9 cellular contexts compared by ENCODE assay signal in genomic region chr2:68250196-68250595, GRCh38. TPM values are rescaled to one million over a fixed set of nuclear protein-coding genes. Genes with fewer than 3 reads are reported as not detected.
DNase-seq lines count a peak whose midpoint lies in the region; ATAC-seq, FAIRE-seq and TF ChIP-seq lines count a peak whose summit lies in the region.
"Had no signal": no experiment of that assay in that cellular context is flagged by ENCODE, and none has a peak within 500 bp of the region (broad histone marks: within the 10 kb centered on the region; RNA-seq: fewer than 3 reads in every experiment).

No MANE protein-coding gene starts in this region.

- peaks cover 2% of the 10 kb centered on the region for H3K9me1 ChIP-seq in keratinocyte (ENCODE audit: control insufficient read depth, extremely low read depth, insufficient read depth, low read length)

- dilution Hi-C loops in keratinocyte (cut with MboI; ENCODE audit: extremely low pct_ligation_motif_present, low sequenced_read_pairs), result no loop called here

- H2AFZ ChIP-seq in keratinocyte (ENCODE audit: control insufficient read depth, low read length), result no peak overlapping the region

- H3K4me3 ChIP-seq in keratinocyte (ENCODE audit: control insufficient read depth in 2 of 3, extremely low read depth in 1 of 3, insufficient read depth in 2 of 3, low read depth in 1 of 3, low read length in 3 of 3) (peak overlapping the region; percentile 62 to 97 (median 73)), thyroid gland (replicated peaks in 1 of 3) (peak overlapping the region in 1 of 3 donors; percentile 72)

- H3K27me3 Mint-ChIP-seq in activated CD4-positive, alpha-beta T cell treated with anti-CD3 and anti-CD28 coated beads, Interleukin-2, amount 10 ng/mL, durations not matched to agents 7 days and 5 days, result peaks cover 2% of the 10 kb centered on the region
- H3K27me3 Mint-ChIP-seq in activated CD8-positive, alpha-beta T cell treated with anti-CD3 and anti-CD28 coated beads, Interleukin-2, amount 10 ng/mL, durations not matched to agents 7 days and 5 days (ENCODE audit: low read depth), result no peaks in the 10 kb centered on the region

- WGBS in thyroid gland, 2 donors, result 46 to 52% methylated on average over 5 of the region's 5 CpGs

- CTCF ChIA-PET in activated CD4-positive, alpha-beta T cell treated with anti-CD3 and anti-CD28 coated beads, Interleukin-2, amount 10 ng/mL, durations not matched to agents 7 days and 5 days (lab: Charles Lee), result interaction anchor here (0.7 to 1.0 kb wide), 6 partner anchors 8 to 178 kb away, joined by 3 to 6 read pairs (median 4); partner anchors contain the start of gene PNO1
- CTCF ChIA-PET in activated CD8-positive, alpha-beta T cell treated with anti-CD3 and anti-CD28 coated beads, Interleukin-2, amount 10 ng/mL, durations not matched to agents 7 days and 5 days (lab: Charles Lee), result interaction anchor here (0.7 to 2.0 kb wide), 14 partner anchors 17 to 128 kb away, joined by 3 to 13 read pairs (median 4); no protein-coding TSS in a partner anchor

- no peaks in the 10 kb centered on the region for H3K9me3 ChIP-seq in keratinocyte (ENCODE audit: control insufficient read depth, low read depth, low read length)
- H3K9me3 ChIP-seq in thyroid gland, result no peaks in the 10 kb centered on the region

- H3K27ac Mint-ChIP-seq in activated CD4-positive, alpha-beta T cell treated with anti-CD3 and anti-CD28 coated beads, Interleukin-2, amount 10 ng/mL, durations not matched to agents 7 days and 5 days, result peak overlapping the region; percentile 94
- H3K27ac Mint-ChIP-seq in activated CD8-positive, alpha-beta T cell treated with anti-CD3 and anti-CD28 coated beads, Interleukin-2, amount 10 ng/mL, durations not matched to agents 7 days and 5 days, result peak overlapping the region; percentile 93

- H3K9ac ChIP-seq in keratinocyte (ENCODE audit: control insufficient read depth, extremely low read depth, insufficient read depth, low read length), result peak overlapping the region; percentile 86

- no peak for DNase-seq in activated CD4-positive, alpha-beta T cell treated with anti-CD3 and anti-CD28 coated beads, Interleukin-2, amount 10 ng/mL, durations not matched to agents 7 days and 5 days
- DNase-seq in activated CD4-positive, alpha-beta T cell treated with anti-CD3 and anti-CD28 coated beads, Interleukin-2, amount 50 U/mL, for 1 hour, result no peak
- DNase-seq in activated CD8-positive, alpha-beta T cell treated with anti-CD3 and anti-CD28 coated beads, Interleukin-2, amount 10 ng/mL, durations not matched to agents 7 days and 5 days, result no peak
- no peak for DNase-seq in keratinocyte (ENCODE audit: low read depth, low spot score)
- DNase-seq in thyroid gland, result no peak
- DNase-seq in HUDEP-2 (lab: John Stamatoyannopoulos, UW; ENCODE audit: unreplicated experiment in 76 of 76), result no peak
- no peak for DNase-seq in RCC 7860 (ENCODE audit: low spot score)
- DNase-seq: NCI-H1694 had no signal

- TF ChIP-seq POLR2A in thyroid gland (IDR thresholded peaks at IDR 0.05), result no peak

- no peak for TF ChIP-seq CTCF in keratinocyte (optimal IDR thresholded peaks at IDR 0.05 in 1 of 3, IDR thresholded peaks at IDR 0.05 in 1 of 3, conservative IDR thresholded peaks at IDR 0.05 in 1 of 3; ENCODE audit: extremely low read depth in 1 of 3, insufficient read depth in 2 of 3, low read length in 3 of 3)
- no peak for TF ChIP-seq CTCF in thyroid gland (IDR thresholded peaks at IDR 0.05)

- H3K4me1 ChIP-seq in keratinocyte (ENCODE audit: control insufficient read depth, extremely low read depth, insufficient read depth, low read length) (peaks cover 25% of the 10 kb centered on the region), thyroid gland (peaks cover 26 to 32% of the 10 kb centered on the region in 2 donors)

- H3K79me2 ChIP-seq in keratinocyte (ENCODE audit: control insufficient read depth, insufficient read depth, low read length), result peaks cover 71% of the 10 kb centered on the region

- no peaks in the 10 kb centered on the region for H3K9me3 Mint-ChIP-seq in activated CD4-positive, alpha-beta T cell treated with anti-CD3 and anti-CD28 coated beads, Interleukin-2, amount 10 ng/mL, durations not matched to agents 7 days and 5 days
- H3K9me3 Mint-ChIP-seq in activated CD8-positive, alpha-beta T cell treated with anti-CD3 and anti-CD28 coated beads, Interleukin-2, amount 10 ng/mL, durations not matched to agents 7 days and 5 days (ENCODE audit: insufficient read depth), result no peaks in the 10 kb centered on the region

- H3K36me3 ChIP-seq in keratinocyte (ENCODE audit: control insufficient read depth in 2 of 2, extremely low read depth in 1 of 2, insufficient read depth in 2 of 2, low read length in 2 of 2) (peaks cover 0 to 5% of the 10 kb centered on the region in 2 experiments), thyroid gland (no peaks in the 10 kb centered on the region)

- H3K4me2 ChIP-seq in keratinocyte (ENCODE audit: control insufficient read depth, extremely low read depth, insufficient read depth, low read depth, low read length), result peak overlapping the region; percentile 100

- peaks cover 25% of the 10 kb centered on the region for H3K4me1 Mint-ChIP-seq in activated CD4-positive, alpha-beta T cell treated with anti-CD3 and anti-CD28 coated beads, Interleukin-2, amount 10 ng/mL, durations not matched to agents 7 days and 5 days
- H3K4me1 Mint-ChIP-seq in activated CD8-positive, alpha-beta T cell treated with anti-CD3 and anti-CD28 coated beads, Interleukin-2, amount 10 ng/mL, durations not matched to agents 7 days and 5 days (ENCODE audit: low read depth), result peaks cover 26% of the 10 kb centered on the region

- peak overlapping the region; percentile 86 for H3K27ac ChIP-seq in keratinocyte (ENCODE audit: control insufficient read depth, insufficient read depth, low read length)
- H3K27ac ChIP-seq in thyroid gland, result peak overlapping the region in 2 of 3 donors; percentile 95

- POLR2A ChIA-PET in activated CD4-positive, alpha-beta T cell treated with anti-CD3 and anti-CD28 coated beads, Interleukin-2, amount 10 ng/mL, durations not matched to agents 7 days and 5 days (lab: Charles Lee), result interaction anchor here (0.6 kb wide), 1 partner anchor 50 kb away, joined by 3 read pairs; no protein-coding TSS in a partner anchor
- POLR2A ChIA-PET in activated CD8-positive, alpha-beta T cell treated with anti-CD3 and anti-CD28 coated beads, Interleukin-2, amount 10 ng/mL, durations not matched to agents 7 days and 5 days (lab: Charles Lee), result interaction anchor here (2.0 kb wide), 1 partner anchor 93 kb away, joined by 8 read pairs; the partner anchor contains the start of gene PNO1

- peaks cover 12% of the 10 kb centered on the region for H3K36me3 Mint-ChIP-seq in activated CD4-positive, alpha-beta T cell treated with anti-CD3 and anti-CD28 coated beads, Interleukin-2, amount 10 ng/mL, durations not matched to agents 7 days and 5 days (ENCODE audit: low read depth)
- H3K36me3 Mint-ChIP-seq in activated CD8-positive, alpha-beta T cell treated with anti-CD3 and anti-CD28 coated beads, Interleukin-2, amount 10 ng/mL, durations not matched to agents 7 days and 5 days (ENCODE audit: low read depth), result peaks cover 23% of the 10 kb centered on the region

- peak overlapping the region; percentile 98 for H3K4me3 Mint-ChIP-seq in activated CD4-positive, alpha-beta T cell treated with anti-CD3 and anti-CD28 coated beads, Interleukin-2, amount 10 ng/mL, durations not matched to agents 7 days and 5 days
- peak overlapping the region; percentile 83 for H3K4me3 Mint-ChIP-seq in activated CD8-positive, alpha-beta T cell treated with anti-CD3 and anti-CD28 coated beads, Interleukin-2, amount 10 ng/mL, durations not matched to agents 7 days and 5 days

- H3K27me3 ChIP-seq in keratinocyte (ENCODE audit: control insufficient read depth, extremely low read depth, insufficient read depth, low read length), result no peaks in the 10 kb centered on the region
- H3K27me3 ChIP-seq in thyroid gland, result no peaks in the 10 kb centered on the region

- FAIRE-seq in keratinocyte (lab: Jason Lieb, UNC), result no peak
- FAIRE-seq in RCC 7860 (lab: Jason Lieb, UNC), result no peak

- peaks cover 28% of the 10 kb centered on the region for H4K20me1 ChIP-seq in keratinocyte (ENCODE audit: control insufficient read depth, extremely low read depth, insufficient read depth, low read length)

- intact Hi-C loops in thyroid gland (cut with DNase I), result loop anchor here (5.0 kb wide), 1 partner anchor 93 kb away; the partner anchor contains the start of gene PNO1

- no peak for ATAC-seq in activated CD8-positive, alpha-beta T cell treated with anti-CD3 and anti-CD28 coated beads, Interleukin-2, amount 10 ng/mL, durations not matched to agents 7 days and 5 days
- no peak for ATAC-seq in HG03354 (IDR thresholded peaks at IDR 0.05; ENCODE audit: poor library complexity, severe bottlenecking, unreplicated experiment)

RNA-seq across cellular contexts. Expression of gene PPP3R1, which starts 2.1 kb away (rescaled TPM):
- 10 to 100 TPM; 78.5 to 79.6 TPM for total RNA-seq in activated CD4-positive, alpha-beta T cell treated with anti-CD3 and anti-CD28 coated beads, Interleukin-2, amount 10 ng/mL, durations not matched to agents 7 days and 5 days
- total RNA-seq in activated CD8-positive, alpha-beta T cell treated with anti-CD3 and anti-CD28 coated beads, Interleukin-2, amount 10 ng/mL, durations not matched to agents 7 days and 5 days, result 10 to 100 TPM; 67.6 to 71.8 TPM
- 10.1 to 28.5 TPM (median 21.6 TPM) in 3 replicates for polyA plus RNA-seq in keratinocyte
- polyA plus RNA-seq in keratinocyte (2011; ENCODE audit: low read depth), result 36.9 TPM
- 14.2 and 29.6 TPM in 2 replicates for polyA plus RNA-seq in keratinocyte (2011; cell fraction: cytosol; rRNA removed)
- polyA plus RNA-seq in keratinocyte (2011; cell fraction: nucleus; rRNA removed), result 15.9 and 20.8 TPM in 2 replicates
- polyA plus RNA-seq in keratinocyte (2012; ENCODE audit: low replicate concordance), result 29.9 and 37.5 TPM in 2 replicates
- 5.2 to 31.0 TPM (median 12.3 TPM) in 3 replicates for polyA minus RNA-seq in keratinocyte
- polyA minus RNA-seq in keratinocyte (2011; cell fraction: cytosol; rRNA and poly(A)+ RNA removed), result 22.6 TPM
- 13.1 and 22.5 TPM in 2 replicates for polyA minus RNA-seq in keratinocyte (2011; cell fraction: nucleus; rRNA and poly(A)+ RNA removed)
- 10 to 100 TPM; 29.4 to 35.1 (median 31.4) TPM for total RNA-seq in thyroid gland
